ENCODE assay signal across 1 cellular context in genomic region chr11:134391170-134391569, GRCh38.
TF ChIP-seq lines count a peak whose summit lies in the region.

No MANE protein-coding gene starts in this region.

TF ChIP-seq in H1, 55 proteins besides CTCF, POLR2A, EP300 and RAD21:
- TF ChIP-seq CREB1 (IDR thresholded peaks at IDR 0.05) = no peak
- TF ChIP-seq GTF2F1 (IDR thresholded peaks at IDR 0.05; ENCODE audit: borderline replicate concordance, low read depth, low read length) = no peak
- TF ChIP-seq JUN (IDR thresholded peaks at IDR 0.05; ENCODE audit: low read depth, low read length) = no peak
- no peak for TF ChIP-seq CEBPB (IDR thresholded peaks at IDR 0.05; ENCODE audit: low read depth, low read length)
- TF ChIP-seq TCF12 (IDR thresholded peaks at IDR 0.05; ENCODE audit: low read depth, low read length) = no peak
- no peak for TF ChIP-seq FOSL1 (IDR thresholded peaks at IDR 0.05; ENCODE audit: insufficient read depth, low read depth, low read length)
- TF ChIP-seq TAF1 (IDR thresholded peaks at IDR 0.05; ENCODE audit: low read depth, low read length) = no peak
- no peak for TF ChIP-seq RNF2 (IDR thresholded peaks at IDR 0.05; ENCODE audit: borderline replicate concordance, low read depth, low read length, missing control alignments, poor library complexity, severe bottlenecking)
- no peak for TF ChIP-seq YY1 (IDR thresholded peaks at IDR 0.05; ENCODE audit: low read depth, low read length)
- no peak for TF ChIP-seq BACH1 (IDR thresholded peaks at IDR 0.05; ENCODE audit: low read length)
- TF ChIP-seq NANOG (IDR thresholded peaks at IDR 0.05; ENCODE audit: insufficient read depth, low read depth, low read length, poor library complexity, severe bottlenecking) = no peak
- TF ChIP-seq ATF3 (IDR thresholded peaks at IDR 0.05; ENCODE audit: insufficient read depth, low read depth, low read length) = no peak
- no peak for TF ChIP-seq TEAD4 (IDR thresholded peaks at IDR 0.05; ENCODE audit: low read depth, low read length)
- TF ChIP-seq PHF8 (conservative IDR thresholded peaks at IDR 0.05; ENCODE audit: low read depth, low read length) = no peak
